Comparison of ENCODE assay signal across 11 cellular contexts in genomic region chr11:69402251-69402892, GRCh38.
"Had no signal": no experiment of that assay in that cellular context is flagged by ENCODE, and none has a peak within 500 bp of the region (broad histone marks: within the 10 kb centered on the region; RNA-seq: fewer than 3 reads in every experiment).

No MANE protein-coding gene starts in this region.

- H3K36me3 ChIP-seq: gastroesophageal sphincter, left ventricle myocardium inferior, pancreas, WERI-Rb-1 had no signal

- H3K27me3 ChIP-seq: gastroesophageal sphincter, pancreas had no signal

- H3K4me1 ChIP-seq: left ventricle myocardium inferior, pancreas had no signal

- H3K27ac ChIP-seq: gastroesophageal sphincter, left ventricle myocardium inferior, pancreas, skin epidermis, WERI-Rb-1 had no signal

- ATAC-seq: activated CD4-positive, alpha-beta T cell treated with anti-CD3 and anti-CD28 coated beads for 36 hours; gastroesophageal sphincter; pancreas had no signal

- DNase-seq: activated CD4-positive, alpha-beta memory T cell treated with anti-CD3 and anti-CD28 coated beads, Interleukin-2, amount 10 ng/mL, durations not matched to agents 7 days and 5 days; activated CD4-positive, alpha-beta T cell treated with anti-CD3 and anti-CD28 coated beads for 36 hours; activated CD8-positive, alpha-beta memory T cell treated with anti-CD3 and anti-CD28 coated beads, Interleukin-2, amount 50 U/mL, for 48 hours; activated naive CD4-positive, alpha-beta T cell treated with anti-CD3 and anti-CD28 coated beads for 36 hours; effector memory CD4-positive, alpha-beta T cell; left ventricle myocardium inferior; pancreas; T-helper 9 cell; WERI-Rb-1 had no signal

- H3K4me3 ChIP-seq: gastroesophageal sphincter, left ventricle myocardium inferior, pancreas, skin epidermis had no signal
